Comparison of ENCODE assay signal across 1 cellular context in genomic region chr1:53725238-53725689, GRCh38.
TF ChIP-seq lines count a peak whose summit lies in the region.

No MANE protein-coding gene starts in this region.

TF ChIP-seq in Ishikawa, 13 proteins besides CTCF, POLR2A, EP300 and RAD21 (continued from another document):
- no peak for TF ChIP-seq REST (IDR thresholded peaks at IDR 0.05; ENCODE audit: low read depth)
- TF ChIP-seq TEAD4 (IDR thresholded peaks at IDR 0.05) = no peak
- TF ChIP-seq CEBPB (IDR thresholded peaks at IDR 0.05) = no peak
- no peak for TF ChIP-seq FOXM1 (IDR thresholded peaks at IDR 0.05; ENCODE audit: borderline replicate concordance, low read depth)
- no peak for TF ChIP-seq ZBTB7A (IDR thresholded peaks at IDR 0.05; ENCODE audit: low read depth)
- TF ChIP-seq, protein P1, sequence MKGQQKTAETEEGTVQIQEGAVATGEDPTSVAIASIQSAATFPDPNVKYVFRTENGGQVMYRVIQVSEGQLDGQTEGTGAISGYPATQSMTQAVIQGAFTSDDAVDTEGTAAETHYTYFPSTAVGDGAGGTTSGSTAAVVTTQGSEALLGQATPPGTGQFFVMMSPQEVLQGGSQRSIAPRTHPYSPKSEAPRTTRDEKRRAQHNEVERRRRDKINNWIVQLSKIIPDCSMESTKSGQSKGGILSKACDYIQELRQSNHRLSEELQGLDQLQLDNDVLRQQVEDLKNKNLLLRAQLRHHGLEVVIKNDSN (IDR thresholded peaks at IDR 0.05) = no peak
- no peak for TF ChIP-seq TCF12 (IDR thresholded peaks at IDR 0.05; ENCODE audit: low read depth)
- TF ChIP-seq CREB1 (IDR thresholded peaks at IDR 0.05; ENCODE audit: low read depth) = no peak
- TF ChIP-seq, protein P2, sequence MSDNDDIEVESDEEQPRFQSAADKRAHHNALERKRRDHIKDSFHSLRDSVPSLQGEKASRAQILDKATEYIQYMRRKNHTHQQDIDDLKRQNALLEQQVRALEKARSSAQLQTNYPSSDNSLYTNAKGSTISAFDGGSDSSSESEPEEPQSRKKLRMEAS (IDR thresholded peaks at IDR 0.05) = no peak
- TF ChIP-seq TAF1 (IDR thresholded peaks at IDR 0.05; ENCODE audit: low read depth) = no peak
